Comparison of ENCODE assay signal across 13 cellular contexts in the genomic region with DNA sequence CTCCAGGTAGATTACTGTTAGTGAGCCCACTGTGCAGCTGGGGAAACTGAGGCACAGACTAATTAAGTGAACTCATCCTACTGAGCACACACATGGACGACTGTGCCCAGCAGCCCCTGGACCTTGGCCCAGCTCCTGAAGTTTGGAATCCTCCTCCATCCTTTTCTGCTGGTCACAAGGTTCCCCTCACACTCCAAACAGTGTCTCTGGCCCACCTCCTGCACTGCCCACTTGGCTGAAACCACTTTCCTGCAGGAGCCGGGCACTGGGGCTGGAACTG. TPM values are rescaled to one million over a fixed set of nuclear protein-coding genes. Genes with fewer than 3 reads are reported as not detected.
DNase-seq lines count a peak whose midpoint lies in the region; ATAC-seq and TF ChIP-seq lines count a peak whose summit lies in the region.
"Had no signal": no experiment of that assay in that cellular context is flagged by ENCODE, and none has a peak within 500 bp of the region (broad histone marks: within the 10 kb centered on the region; RNA-seq: fewer than 3 reads in every experiment).

No MANE protein-coding gene starts in this region.

- no peak overlapping the region for H2BK12ac ChIP-seq in trophoblast cell (ENCODE audit: low read length)

- DNase-seq in BE2C = no peak
- DNase-seq in T-helper 17 cell = no peak
- DNase-seq in esophagus squamous epithelium (lab: John Stamatoyannopoulos, UW) = no peak
- DNase-seq in trophoblast cell = no peak
- DNase-seq in activated CD4-positive, alpha-beta T cell treated with anti-CD3 and anti-CD28 coated beads, Interleukin-2, amount 50 U/mL, for 1 hour = no peak
- DNase-seq in NCI-H526 (lab: John Stamatoyannopoulos, UW) = no peak
- DNase-seq: activated T-cell treated with anti-CD3 and anti-CD28 coated beads, Interleukin-2, amount 50 U/mL, for 4 hours; CD4-positive, alpha-beta T cell; effector memory CD4-positive, alpha-beta T cell; stimulated activated naive CD4-positive, alpha-beta T cell treated with Interleukin-2 at 50 U/mL for 16 hours had no signal

- no peaks in the 10 kb centered on the region for H3K27me3 Mint-ChIP-seq in T-helper 17 cell
- H3K27me3 Mint-ChIP-seq: CD4-positive, alpha-beta T cell had no signal

- no peak overlapping the region for H3K9ac ChIP-seq in trophoblast cell (ENCODE audit: low read length)

- H3K27me3 ChIP-seq in BE2C (no peaks in the 10 kb centered on the region), esophagus squamous epithelium (no peaks in the 10 kb centered on the region), trophoblast cell (ENCODE audit: insufficient read depth, low read length) (no peaks in the 10 kb centered on the region)
- H3K27me3 ChIP-seq: MG63 had no signal

- no peak overlapping the region for H3K18ac ChIP-seq in trophoblast cell (ENCODE audit: low read length)

- H3K9me3 ChIP-seq in BE2C = no peaks in the 10 kb centered on the region
- no peaks in the 10 kb centered on the region for H3K9me3 ChIP-seq in T-helper 17 cell (ENCODE audit: control insufficient read depth, low read length, poor library complexity, severe bottlenecking)
- H3K9me3 ChIP-seq in esophagus squamous epithelium = no peaks in the 10 kb centered on the region
- H3K9me3 ChIP-seq in trophoblast cell (ENCODE audit: insufficient read depth, low read depth, low read length) = peaks cover 4% of the 10 kb centered on the region
- H3K9me3 ChIP-seq: MG63 had no signal

- H3K36me3 ChIP-seq in BE2C = no peaks in the 10 kb centered on the region
- no peaks in the 10 kb centered on the region for H3K36me3 ChIP-seq in esophagus squamous epithelium
- H3K36me3 ChIP-seq in trophoblast cell (ENCODE audit: control insufficient read depth in 1 of 2, insufficient read depth in 2 of 2, low read length in 2 of 2) = no peaks in the 10 kb centered on the region

- no peak overlapping the region for H3K27ac Mint-ChIP-seq in T-helper 17 cell
- H3K27ac Mint-ChIP-seq: CD4-positive, alpha-beta T cell had no signal

- H2BK5ac ChIP-seq in trophoblast cell (ENCODE audit: low read depth, low read length, poor library complexity) = no peak overlapping the region

- H3K23ac ChIP-seq in trophoblast cell (ENCODE audit: low read length) = no peak overlapping the region

- no peak for ATAC-seq in T-helper 17 cell
- no peak for ATAC-seq in HG03135 (IDR thresholded peaks at IDR 0.05; ENCODE audit: unreplicated experiment)
- no peak for ATAC-seq in HG02973 (IDR thresholded peaks at IDR 0.05; ENCODE audit: unreplicated experiment)
- ATAC-seq: activated T-cell treated with anti-CD3 and anti-CD28 coated beads, Interleukin-2, amount 50 U/mL, for 4 hours had no signal

- H2AK5ac ChIP-seq in trophoblast cell (ENCODE audit: low read length) = no peak overlapping the region

- H2AFZ ChIP-seq in trophoblast cell (ENCODE audit: insufficient read depth, low read length, poor library complexity) = no peak overlapping the region

- intact Hi-C loops in esophagus squamous epithelium (cut with DNase I) = no loop called here

- TF ChIP-seq CTCF in BE2C (IDR thresholded peaks at IDR 0.05; ENCODE audit: low read depth, low read length) = no peak
- no peak for TF ChIP-seq CTCF in esophagus squamous epithelium (IDR thresholded peaks at IDR 0.05)

- no peak overlapping the region for H3K4ac ChIP-seq in trophoblast cell (ENCODE audit: low read depth, low read length)

- H4K12ac ChIP-seq in trophoblast cell (ENCODE audit: low read depth, low read length) = no peak overlapping the region

- peak overlapping the region; percentile 84 to 94 (median 88) for H3K27ac ChIP-seq in esophagus squamous epithelium
- no peak overlapping the region for H3K27ac ChIP-seq in trophoblast cell (ENCODE audit: low read depth, low read length)

- WGBS in esophagus squamous epithelium, 2 donors = 45% methylated on average over 2 of the region's 2 CpGs; no CpG with 5 or more reads in 1 of the 2 donors
- no CpG with 5 or more reads among the region's 2 CpGs for WGBS in trophoblast cell (ENCODE audit: extremely low coverage, insufficient coverage, insufficient read length)

- no peak overlapping the region for H3K14ac ChIP-seq in trophoblast cell (ENCODE audit: low read length)

- no peak overlapping the region for H2BK120ac ChIP-seq in trophoblast cell (ENCODE audit: insufficient read depth, low read length, poor library complexity)

- H4K8ac ChIP-seq in trophoblast cell (ENCODE audit: low read depth, low read length) = no peak overlapping the region

- H3K4me1 ChIP-seq in BE2C (peaks cover 16% of the 10 kb centered on the region), esophagus squamous epithelium (peaks cover 31 to 95% (median 50%) of the 10 kb centered on the region in 3 donors), trophoblast cell (ENCODE audit: control insufficient read depth in 1 of 2, insufficient read depth in 2 of 2, low read length in 2 of 2) (peaks cover 23 to 37% of the 10 kb centered on the region in 2 experiments)

- H3K4me3 ChIP-seq in BE2C (ENCODE audit: low read depth, low read length) = peak overlapping the region; percentile 50
- H3K4me3 ChIP-seq in esophagus squamous epithelium = peak overlapping the region in 3 of 4 donors; percentile 46 to 83 (median 64)
- H3K4me3 ChIP-seq in trophoblast cell (ENCODE audit: low read depth, low read length) = peak overlapping the region; percentile 12
- H3K4me3 ChIP-seq: MG63 had no signal

- H3K79me1 ChIP-seq in trophoblast cell (ENCODE audit: low read length) = peaks cover 5% of the 10 kb centered on the region

- peak overlapping the region; percentile 53 for H3K4me3 Mint-ChIP-seq in T-helper 17 cell
- H3K4me3 Mint-ChIP-seq: activated T-cell treated with anti-CD3 and anti-CD28 coated beads, Interleukin-2, amount 50 U/mL, for 4 hours had no signal

- no peaks in the 10 kb centered on the region for H3K36me3 Mint-ChIP-seq in T-helper 17 cell (ENCODE audit: low read depth)

- H3K79me2 ChIP-seq in trophoblast cell (ENCODE audit: control insufficient read depth, insufficient read depth, low read length, poor library complexity) = no peaks in the 10 kb centered on the region

- TF ChIP-seq POLR2A in esophagus squamous epithelium (IDR thresholded peaks at IDR 0.05) = no peak

- peaks cover 39% of the 10 kb centered on the region for H3K4me1 Mint-ChIP-seq in T-helper 17 cell

- no peak overlapping the region for H4K91ac ChIP-seq in trophoblast cell (ENCODE audit: low read depth, low read length)

- H3K4me2 ChIP-seq in trophoblast cell (ENCODE audit: low read length) = no peak overlapping the region

RNA-seq across cellular contexts. Expression of a gene that starts 3.6 kb away (rescaled TPM):
- polyA plus RNA-seq in BE2C (2012; ENCODE audit: insufficient read depth, insufficient read length, low read depth) = 4.0 TPM
- 10 to 100 TPM; 38.3 to 48.7 TPM for total RNA-seq in T-helper 17 cell
- 10 to 100 TPM; 27.0 to 38.5 (median 33.7) TPM for total RNA-seq in esophagus squamous epithelium
- 11.1 and 11.6 TPM in 2 replicates for polyA plus RNA-seq in trophoblast cell (2013)

RNA-seq across cellular contexts. Expression of a gene that starts 30.2 kb away (rescaled TPM):
- polyA plus RNA-seq in BE2C (2012; ENCODE audit: insufficient read depth, insufficient read length, low read depth) = 0.49 TPM
- not detected for total RNA-seq in T-helper 17 cell
- total RNA-seq in esophagus squamous epithelium = not detected
- polyA plus RNA-seq in trophoblast cell (2013) = 0.07 TPM in 1 of 2 replicates, not detected in the other
- total RNA-seq: activated T-cell treated with anti-CD3 and anti-CD28 coated beads, Interleukin-2, amount 50 U/mL, for 4 hours had no signal

RNA-seq across cellular contexts. Expression of a gene that starts 39.9 kb away (rescaled TPM):
- polyA plus RNA-seq in BE2C (2012; ENCODE audit: insufficient read depth, insufficient read length, low read depth) = 160 TPM
- total RNA-seq in T-helper 17 cell (not detected), esophagus squamous epithelium (10 to 100 TPM in 2 of 4 donors, 1 to 10 TPM in 2; 1.3 to 12.8 (median 6.9) TPM)
- polyA plus RNA-seq in trophoblast cell (2013) = 5.7 and 6.8 TPM in 2 replicates
- total RNA-seq: activated T-cell treated with anti-CD3 and anti-CD28 coated beads, Interleukin-2, amount 50 U/mL, for 4 hours; CD4-positive, alpha-beta T cell had no signal

RNA-seq across cellular contexts. Expression of a gene that starts 42.2 kb away (rescaled TPM):
- polyA plus RNA-seq in BE2C (2012; ENCODE audit: insufficient read depth, insufficient read length, low read depth) = 44.2 TPM
- total RNA-seq in T-helper 17 cell (1 to 10 TPM in 1 of 2 donors, not detected in 1; 1.1 TPM), esophagus squamous epithelium (1 to 10 TPM in 2 of 4 donors, under 1 TPM in 1, not detected in 1; 0.73 to 2.5 (median 1.4) TPM)
- polyA plus RNA-seq in trophoblast cell (2013) = 0.23 and 0.50 TPM in 2 replicates
- total RNA-seq: activated T-cell treated with anti-CD3 and anti-CD28 coated beads, Interleukin-2, amount 50 U/mL, for 4 hours; CD4-positive, alpha-beta T cell had no signal

RNA-seq across cellular contexts. Expression of a gene that starts 44.7 kb away (rescaled TPM):
- polyA plus RNA-seq in BE2C (2012; ENCODE audit: insufficient read depth, insufficient read length, low read depth) = 117 TPM
- total RNA-seq in T-helper 17 cell (10 to 100 TPM; 29.1 to 38.9 TPM), esophagus squamous epithelium (10 to 100 TPM; 11.9 to 19.8 (median 16.3) TPM)
- polyA plus RNA-seq in trophoblast cell (2013) = 13.1 and 13.4 TPM in 2 replicates

Comparison
In these comparisons a context has a peak if more than half of its experiments do, and no peak if none do; other contexts are left out.
1. H3K4me3 ChIP-seq: peak in every context shown above with its lines; median percentile 64 in esophagus squamous epithelium; 50 in BE2C; 12 in trophoblast cell.